Comparison of ENCODE assay signal across 25 cellular contexts in the genomic region with DNA sequence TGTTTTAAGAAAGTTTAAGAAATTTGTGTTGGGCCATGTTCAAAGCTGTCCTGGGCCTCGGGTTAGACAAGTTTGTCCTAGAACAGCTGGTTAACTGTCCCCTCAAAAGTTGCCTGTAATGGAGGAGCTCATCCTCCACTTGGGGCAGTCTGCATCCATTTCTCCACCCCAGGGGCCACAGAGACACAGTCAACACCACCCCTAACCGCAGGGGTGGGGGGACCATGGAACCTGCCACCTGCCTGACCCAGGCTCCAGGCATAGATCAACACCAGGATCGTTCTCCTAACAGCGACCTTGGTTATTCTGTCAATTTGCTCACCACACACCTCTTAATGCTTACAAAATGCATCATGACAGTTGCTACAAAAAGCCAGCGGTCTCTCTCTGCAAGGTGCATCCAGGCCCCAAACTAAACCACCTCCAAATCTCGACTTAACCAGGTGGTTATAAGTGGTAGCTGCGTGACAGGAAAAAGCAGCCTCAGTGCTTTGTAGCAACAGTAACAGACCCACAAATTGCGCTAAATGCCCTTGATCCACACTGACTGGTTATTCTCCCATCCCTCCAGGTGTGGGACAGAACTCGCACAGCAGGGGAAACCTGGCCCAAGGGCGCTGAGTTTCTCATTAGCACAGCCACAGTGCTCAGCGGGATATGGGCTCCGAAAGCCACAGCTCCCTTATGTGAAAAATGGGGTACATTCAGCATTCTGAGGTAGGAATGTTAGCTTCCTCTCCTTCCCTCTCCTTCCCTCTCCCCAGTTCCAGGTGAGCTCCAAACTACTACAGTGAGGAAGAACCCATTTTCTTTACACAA. TPM values are rescaled to one million over a fixed set of nuclear protein-coding genes. Genes with fewer than 3 reads are reported as not detected.
DNase-seq lines count a peak whose midpoint lies in the region; TF ChIP-seq lines count a peak whose summit lies in the region.
"Had no signal": no experiment of that assay in that cellular context is flagged by ENCODE, and none has a peak within 500 bp of the region (broad histone marks: within the 10 kb centered on the region; RNA-seq: fewer than 3 reads in every experiment).

No MANE protein-coding gene starts in this region.

- no peaks in the 10 kb centered on the region for H4K20me1 ChIP-seq in OCI-LY1 (ENCODE audit: insufficient read depth, low read length)

- H3K4me3 ChIP-seq in CD8-positive, alpha-beta memory T cell (ENCODE audit: low read length), result no peak overlapping the region
- no peak overlapping the region for H3K4me3 ChIP-seq in OCI-LY1 (ENCODE audit: low read depth, low read length, poor library complexity, severe bottlenecking)
- no peak overlapping the region for H3K4me3 ChIP-seq in esophagus squamous epithelium
- H3K4me3 ChIP-seq: GM23248, heart right ventricle, left lung, MG63, thoracic aorta had no signal

- H3K9me3 Mint-ChIP-seq in CD8-positive, alpha-beta memory T cell, result no peaks in the 10 kb centered on the region
- no peaks in the 10 kb centered on the region for H3K9me3 Mint-ChIP-seq in endothelial cell (ENCODE audit: unreplicated experiment)
- H3K9me3 Mint-ChIP-seq: CD4-positive, CD25-positive, alpha-beta regulatory T cell; IgD-negative memory B cell; T-helper 2 cell treated with Interferon-gamma antibody and Interleukin-4, amounts not matched to agents 5 μg/mL and 100 μg/mL, for 36 hours had no signal

- no peak overlapping the region for H3K27ac ChIP-seq in CD8-positive, alpha-beta memory T cell (ENCODE audit: low read depth, low read length)
- H3K27ac ChIP-seq in OCI-LY1 (ENCODE audit: low read depth, low read length, poor library complexity, severe bottlenecking), result no peak overlapping the region
- no peak overlapping the region for H3K27ac ChIP-seq in esophagus squamous epithelium
- H3K27ac ChIP-seq: GM23248, heart right ventricle, left lung, thoracic aorta had no signal

- H3K27me3 ChIP-seq in CD8-positive, alpha-beta memory T cell (ENCODE audit: insufficient read depth, low read length, poor library complexity, severe bottlenecking), result no peaks in the 10 kb centered on the region
- H3K27me3 ChIP-seq in OCI-LY1 (ENCODE audit: insufficient read depth, low read length) (no peaks in the 10 kb centered on the region), esophagus squamous epithelium (no peaks in the 10 kb centered on the region)
- H3K27me3 ChIP-seq: heart right ventricle, left lung, MG63 had no signal

- H3K9ac ChIP-seq in OCI-LY1 (ENCODE audit: low read length), result no peak overlapping the region

- POLR2A ChIA-PET in CD8-positive, alpha-beta memory T cell (lab: Charles Lee), result no interaction called here

- no peaks in the 10 kb centered on the region for H3K9me2 ChIP-seq in OCI-LY1 (ENCODE audit: low read depth, low read length)

- H3K4me1 ChIP-seq in CD8-positive, alpha-beta memory T cell (ENCODE audit: insufficient read depth, low read length), result peaks cover 10% of the 10 kb centered on the region
- H3K4me1 ChIP-seq in OCI-LY1 (ENCODE audit: insufficient read depth, low read length, severe bottlenecking), result peaks cover 10% of the 10 kb centered on the region
- peaks cover 27 to 36% (median 28%) of the 10 kb centered on the region in 3 donors for H3K4me1 ChIP-seq in esophagus squamous epithelium

- peaks cover 24% of the 10 kb centered on the region for H3K36me3 ChIP-seq in CD8-positive, alpha-beta memory T cell (ENCODE audit: insufficient read depth, low read length)
- H3K36me3 ChIP-seq in OCI-LY1 (ENCODE audit: insufficient read depth, low read length) (peaks cover 35% of the 10 kb centered on the region), esophagus squamous epithelium (peaks cover 8 to 66% (median 23%) of the 10 kb centered on the region in 3 donors)

- no peak for TF ChIP-seq POLR2A in esophagus squamous epithelium (IDR thresholded peaks at IDR 0.05)

- H3K4me1 Mint-ChIP-seq in CD8-positive, alpha-beta memory T cell, result peaks cover 34 to 54% (median 42%) of the 10 kb centered on the region in 3 donors
- peaks cover 12% of the 10 kb centered on the region for H3K4me1 Mint-ChIP-seq in endothelial cell (ENCODE audit: unreplicated experiment)

- no peaks in the 10 kb centered on the region for H3K79me2 ChIP-seq in OCI-LY1 (ENCODE audit: insufficient read depth, low read length)

- no peak overlapping the region for H2AFZ ChIP-seq in OCI-LY1 (ENCODE audit: low read length)
- H2AFZ ChIP-seq: GM23248 had no signal

- peaks cover 0 to 65% (median 10%) of the 10 kb centered on the region in 3 donors for H3K36me3 Mint-ChIP-seq in CD8-positive, alpha-beta memory T cell
- peaks cover 37% of the 10 kb centered on the region for H3K36me3 Mint-ChIP-seq in endothelial cell (ENCODE audit: low read depth, unreplicated experiment)
- H3K36me3 Mint-ChIP-seq: IgD-negative memory B cell had no signal

- intact Hi-C loops in esophagus squamous epithelium (cut with DNase I), result no loop called here

- no peaks in the 10 kb centered on the region for H3K9me3 ChIP-seq in CD8-positive, alpha-beta memory T cell (ENCODE audit: low read length)
- H3K9me3 ChIP-seq in OCI-LY1 (ENCODE audit: low read length) (no peaks in the 10 kb centered on the region), esophagus squamous epithelium (no peaks in the 10 kb centered on the region)
- H3K9me3 ChIP-seq: heart right ventricle, left lung, MG63, thoracic aorta had no signal

- H3K4me3 Mint-ChIP-seq in CD8-positive, alpha-beta memory T cell, result peak overlapping the region in 1 of 7 donors; percentile 65
- peak overlapping the region; percentile 62 for H3K4me3 Mint-ChIP-seq in endothelial cell (ENCODE audit: unreplicated experiment)
- H3K4me3 Mint-ChIP-seq: T-helper 2 cell treated with Interferon-gamma antibody and Interleukin-4, amounts not matched to agents 5 μg/mL and 100 μg/mL, for 36 hours had no signal

- H3F3A ChIP-seq in OCI-LY1 (ENCODE audit: insufficient read depth, low read length), result no peaks in the 10 kb centered on the region

- peaks cover 0 to 2% of the 10 kb centered on the region in 2 donors for H3K27me3 Mint-ChIP-seq in CD8-positive, alpha-beta memory T cell
- peaks cover 5% of the 10 kb centered on the region for H3K27me3 Mint-ChIP-seq in endothelial cell (ENCODE audit: unreplicated experiment)
- H3K27me3 Mint-ChIP-seq: IgD-negative memory B cell had no signal

- DNase-seq in CD8-positive, alpha-beta memory T cell, result no peak
- no peak for DNase-seq in endothelial cell (ENCODE audit: low spot score)
- no peak for DNase-seq in NCI-H774 (lab: John Stamatoyannopoulos, UW)
- no peak for DNase-seq in NCI-H1694 (lab: John Stamatoyannopoulos, UW)
- no peak for DNase-seq in middle frontal gyrus (ENCODE audit: extremely low spot score, low spot score)
- DNase-seq in esophagus squamous epithelium (lab: John Stamatoyannopoulos, UW), result no peak
- DNase-seq: activated CD4-positive, alpha-beta T cell treated with anti-CD3 and anti-CD28 coated beads, Interleukin-2, amount 50 U/mL, for 4 hours; activated naive CD4-positive, alpha-beta T cell treated with Interleukin-2 at 50 U/mL for 16 hours; activated T-cell treated with anti-CD3 and anti-CD28 coated beads, Interleukin-2, amount 50 U/mL, for 1 hour; CD4-positive, CD25-positive, alpha-beta regulatory T cell; DMS153; GDM1; GM23248; heart right ventricle; left lung; MG63; NCI-H1436 treated with DMSO at 0.1 percent for 48 hours; NCI-H748 treated with DMSO at 0.1 percent for 48 hours; stimulated activated CD4-positive, alpha-beta T cell treated with anti-CD3 and anti-CD28 coated beads, Interleukin-2, amount 100 ng/mL, for 48 hours; stimulated activated naive CD4-positive, alpha-beta T cell treated with Interleukin-2 at 50 U/mL for 16 hours had no signal

- H3K4me2 ChIP-seq in OCI-LY1 (ENCODE audit: low read length), result no peak overlapping the region

- peak overlapping the region in 5 of 8 donors; percentile 17 to 61 (median 40) for H3K27ac Mint-ChIP-seq in CD8-positive, alpha-beta memory T cell
- no peak overlapping the region for H3K27ac Mint-ChIP-seq in endothelial cell (ENCODE audit: unreplicated experiment)
- H3K27ac Mint-ChIP-seq: T-helper 2 cell treated with Interferon-gamma antibody and Interleukin-4, amounts not matched to agents 5 μg/mL and 100 μg/mL, for 36 hours had no signal

- WGBS in esophagus squamous epithelium, 2 donors, result 59 to 82% methylated on average over 6 to 11 of the region's 12 CpGs

- TF ChIP-seq CTCF in GM12872 (IDR thresholded peaks at IDR 0.05; ENCODE audit: insufficient read depth, low read depth, low read length) (peak; percentile 33; the same call in 1 of the 3 replicates), OCI-LY1 (IDR thresholded peaks at IDR 0.05; ENCODE audit: low read length) (peak; percentile 13; the same call in 1 of the 2 replicates), endothelial cell (IDR thresholded peaks at IDR 0.05; ENCODE audit: unreplicated experiment) (no peak), esophagus squamous epithelium (IDR thresholded peaks at IDR 0.05) (no peak)

- CTCF ChIA-PET in CD8-positive, alpha-beta memory T cell (lab: Charles Lee), result interaction anchor here (1.4 to 1.7 kb wide), 2 partner anchors 9 to 48 kb away, joined by 3 to 4 read pairs; a partner anchor contains a TSS

RNA-seq across cellular contexts. Expression of a gene that starts 48.0 kb away (rescaled TPM):
- 100 to 1,000 TPM; 307 to 313 TPM for total RNA-seq in CD8-positive, alpha-beta memory T cell
- polyA plus RNA-seq in CD8-positive, alpha-beta memory T cell, result 70.0 TPM
- total RNA-seq in endothelial cell (ENCODE audit: unreplicated experiment), result 364 TPM
- 100 to 1,000 TPM; 239 to 310 (median 273) TPM for total RNA-seq in esophagus squamous epithelium

RNA-seq across cellular contexts. Expression of a gene that starts 48.3 kb away (rescaled TPM):
- total RNA-seq in CD8-positive, alpha-beta memory T cell, result 100 to 1,000 TPM; 301 to 319 TPM
- polyA plus RNA-seq in CD8-positive, alpha-beta memory T cell, result 187 TPM
- total RNA-seq in endothelial cell (ENCODE audit: unreplicated experiment) (487 TPM), esophagus squamous epithelium (100 to 1,000 TPM in 3 of 4 donors, 10 to 100 TPM in 1; 95.9 to 236 (median 185) TPM)

Comparison
In these comparisons a context has a peak if more than half of its experiments do, and no peak if none do; other contexts are left out.
1. CTCF ChIP-seq: peak in GM12872 (single experiment) and OCI-LY1 (single experiment); none in endothelial cell (single experiment) and esophagus squamous epithelium (0 of 6).